In the genomic region with DNA sequence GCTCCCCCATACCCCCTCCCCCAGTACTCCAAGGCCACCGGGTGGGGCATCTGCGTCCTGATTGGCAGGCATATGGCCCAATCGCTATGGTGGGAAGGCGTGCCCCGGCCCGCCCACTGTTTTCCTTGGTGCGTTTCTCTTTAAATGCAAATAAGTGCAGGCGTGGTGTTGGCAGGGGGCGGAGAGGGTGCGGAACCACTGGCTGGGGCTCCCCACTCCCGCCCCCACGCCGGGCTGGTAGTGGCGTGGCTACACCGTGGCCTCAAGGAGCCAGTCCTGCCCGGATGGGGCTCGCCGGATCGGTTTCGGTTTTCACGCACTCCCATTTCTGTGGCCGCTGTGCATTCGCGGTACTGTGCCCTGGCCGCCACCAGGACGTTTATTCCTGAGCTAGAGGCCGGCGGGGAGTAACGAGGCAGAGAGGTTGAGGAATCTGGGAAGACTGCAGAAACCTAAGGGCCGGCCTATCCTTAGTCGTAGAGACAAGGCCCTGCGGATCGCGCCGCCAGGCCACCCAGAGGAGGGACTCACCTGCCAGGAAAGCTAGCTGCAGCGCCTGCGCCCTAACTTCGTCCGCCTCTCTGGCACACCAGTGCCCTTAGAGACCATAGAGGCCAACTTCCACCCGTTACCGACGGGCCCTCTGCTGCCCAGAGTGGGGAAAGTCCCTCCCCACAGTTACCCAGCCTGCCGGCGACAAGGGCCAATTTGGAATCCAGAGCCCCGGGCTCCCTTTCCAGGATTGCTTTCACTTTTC, we compare ENCODE assay signal across 8 cellular contexts. TPM values are rescaled to one million over a fixed set of nuclear protein-coding genes. Genes with fewer than 3 reads are reported as not detected.
DNase-seq lines count a peak whose midpoint lies in the region; ATAC-seq and TF ChIP-seq lines count a peak whose summit lies in the region.

No MANE protein-coding gene starts in this region.

- peaks cover 9 to 16% of the 10 kb centered on the region in 2 donors for H3K4me1 ChIP-seq in adrenal gland (replicated peaks in 1 of 2)
- H3K4me1 ChIP-seq in heart left ventricle: peaks cover 0 to 34% (median 10%) of the 10 kb centered on the region in 12 donors
- H3K4me1 ChIP-seq in upper lobe of right lung: no peaks in the 10 kb centered on the region

- intact Hi-C loops in adrenal gland (cut with DNase I) (loop anchor here in 1 of 2 donors (10.0 kb wide), 1 partner anchor 111 kb away; no protein-coding TSS in a partner anchor), heart left ventricle (cut with DNase I) (loop anchor here in 3 of 10 donors (5.0 to 10.0 kb wide), 4 partner anchors 111 to 854 kb away; partner anchors contain the start of genes MTMR8 (in 1 of the 3) and SPIN4 (in 1 of the 3)), posterior vena cava (cut with DNase I) (no loop called here), upper lobe of right lung (cut with DNase I) (no loop called here)

- H3K36me3 ChIP-seq in adrenal gland (replicated peaks in 1 of 2): no peaks in the 10 kb centered on the region
- no peaks in the 10 kb centered on the region for H3K36me3 ChIP-seq in heart left ventricle
- H3K36me3 ChIP-seq in upper lobe of right lung: no peaks in the 10 kb centered on the region

- H3K27me3 ChIP-seq in adrenal gland (no peaks in the 10 kb centered on the region), heart left ventricle (peaks cover 0 to 3% (median 0%) of the 10 kb centered on the region in 9 donors), upper lobe of right lung (no peaks in the 10 kb centered on the region)

- DNase-seq in NCI-H128 (lab: John Stamatoyannopoulos, UW; ENCODE audit: unreplicated experiment) (peak; percentile 88), SW 1271 (lab: John Stamatoyannopoulos, UW) (peak; percentile 77 to 89), adrenal gland (peak; percentile 94 to 98 (median 95)), heart left ventricle (peak; percentile 92 to 95 (median 93)), posterior vena cava (ENCODE audit: low spot score) (peak; percentile 96), upper lobe of right lung (peak; percentile 96)

- H3K27ac ChIP-seq in adrenal gland (peak overlapping the region; percentile 65 to 95 (median 88)), heart left ventricle (peak overlapping the region; percentile 82 to 98 (median 91)), upper lobe of right lung (peak overlapping the region; percentile 93)

- H3K4me3 ChIP-seq in adrenal gland: peak overlapping the region in 2 of 4 donors; percentile 43 to 70
- peak overlapping the region; percentile 19 to 97 (median 72) for H3K4me3 ChIP-seq in heart left ventricle
- peak overlapping the region; percentile 68 for H3K4me3 ChIP-seq in upper lobe of right lung

- peak; percentile 70 to 88 for TF ChIP-seq POLR2A in adrenal gland (IDR thresholded peaks at IDR 0.05)
- peak in 1 of 2 donors; percentile 69 for TF ChIP-seq POLR2A in heart left ventricle (IDR thresholded peaks at IDR 0.05)

- peak; percentile 81 for ATAC-seq in HG02678 (IDR thresholded peaks at IDR 0.05; ENCODE audit: unreplicated experiment)
- ATAC-seq in heart left ventricle: peak; percentile 92 to 96 (median 94)
- peak; percentile 95 for ATAC-seq in upper lobe of right lung

- 0 to 42% (median 17%) methylated on average over 17 to 45 of the region's 45 CpGs for WGBS in adrenal gland, 4 donors
- 1 to 42% (median 12%) methylated on average over 37 to 45 of the region's 45 CpGs for WGBS in heart left ventricle, 4 donors

- H3K9me3 ChIP-seq in adrenal gland (replicated peaks in 1 of 3) (no peaks in the 10 kb centered on the region), heart left ventricle (no peaks in the 10 kb centered on the region), upper lobe of right lung (no peaks in the 10 kb centered on the region)

- TF ChIP-seq CTCF in GM12873 (IDR thresholded peaks at IDR 0.05; ENCODE audit: insufficient read depth, low read depth, low read length, missing control alignments) (peak; percentile 19), adrenal gland (IDR thresholded peaks at IDR 0.05) (peak in 3 of 6 experiments; percentile 17 to 48 (median 20)), heart left ventricle (IDR thresholded peaks at IDR 0.05) (peak in 3 of 12 donors; percentile 11 to 27 (median 15)), upper lobe of right lung (IDR thresholded peaks at IDR 0.05) (peak; percentile 16)

RNA-seq across cellular contexts. Expression of gene AMER1, which starts 0.4 kb away (rescaled TPM):
- total RNA-seq in adrenal gland (1 to 10 TPM; 2.8 to 6.1 (median 4.7) TPM), heart left ventricle (1 to 10 TPM; 3.6 to 5.6 (median 4.5) TPM), posterior vena cava (1 to 10 TPM; 5.2 to 5.7 TPM), upper lobe of right lung (4.5 TPM)
- polyA plus RNA-seq in adrenal gland (1 to 10 TPM in 2 of 3 donors, under 1 TPM in 1; 0.54 to 3.1 (median 2.3) TPM), heart left ventricle (1 to 10 TPM; 1.7 to 2.6 TPM)

RNA-seq across cellular contexts. Expression of gene ASB12, which starts 24.5 kb away (rescaled TPM):
- under 1 TPM in 3 of 8 donors, not detected in 5; 0.19 to 0.95 (median 0.28) TPM for total RNA-seq in adrenal gland
- polyA plus RNA-seq in adrenal gland: under 1 TPM; 0.24 to 0.64 (median 0.46) TPM
- 1 to 10 TPM; 2.2 to 5.1 (median 3.0) TPM for total RNA-seq in heart left ventricle
- polyA plus RNA-seq in heart left ventricle: 1 to 10 TPM; 1.4 to 3.7 TPM
- under 1 TPM in 1 of 2 donors, not detected in 1; 0.38 TPM for total RNA-seq in posterior vena cava
- 0.32 TPM for total RNA-seq in upper lobe of right lung
